35 cellular contexts compared by ENCODE assay signal in genomic region chr13:91667486-91667885, GRCh38.
"Had no signal": no experiment of that assay in that cellular context is flagged by ENCODE, and none has a peak within 500 bp of the region (broad histone marks: within the 10 kb centered on the region; RNA-seq: fewer than 3 reads in every experiment).

No MANE protein-coding gene starts in this region.

- H3K36me3 ChIP-seq: MG63 had no signal

- H3K9me3 ChIP-seq: MG63 had no signal

- DNase-seq: Karpas-422, Kasumi-1, MG63, MM.1S, MV-4-11, NCI-H1048, NCI-H1092, NCI-H1092 treated with DMSO at 0.1 percent for 48 hours, NCI-H1105, NCI-H1105 treated with DMSO at 0.1 percent for 48 hours, NCI-H1417, NCI-H1417 treated with DMSO at 0.1 percent for 48 hours, NCI-H1436, NCI-H1436 treated with DMSO at 0.1 percent for 48 hours, NCI-H146, NCI-H1694, NCI-H1694 treated with DMSO at 0.1 percent for 48 hours, NCI-H187, NCI-H187 treated with DMSO at 0.1 percent for 48 hours, NCI-H1930, NCI-H2029, NCI-H2029 treated with DMSO at 0.1 percent for 48 hours, NCI-H2081, NCI-H2081 treated with DMSO at 0.1 percent for 48 hours, NCI-H2107, NCI-H2171, NCI-H2171 treated with DMSO at 0.1 percent for 48 hours, NCI-H2227 treated with DMSO at 0.1 percent for 48 hours, NCI-H226, NCI-H345, NCI-H446, NCI-H446 treated with DMSO at 0.1 percent for 48 hours, NCI-H510A, NCI-H510A treated with DMSO at 0.1 percent for 48 hours, NCI-H524 had no signal

- H3K4me3 ChIP-seq: MG63 had no signal

- H3K27me3 ChIP-seq: MG63 had no signal
